1 cellular context compared by ENCODE assay signal in the genomic region with DNA sequence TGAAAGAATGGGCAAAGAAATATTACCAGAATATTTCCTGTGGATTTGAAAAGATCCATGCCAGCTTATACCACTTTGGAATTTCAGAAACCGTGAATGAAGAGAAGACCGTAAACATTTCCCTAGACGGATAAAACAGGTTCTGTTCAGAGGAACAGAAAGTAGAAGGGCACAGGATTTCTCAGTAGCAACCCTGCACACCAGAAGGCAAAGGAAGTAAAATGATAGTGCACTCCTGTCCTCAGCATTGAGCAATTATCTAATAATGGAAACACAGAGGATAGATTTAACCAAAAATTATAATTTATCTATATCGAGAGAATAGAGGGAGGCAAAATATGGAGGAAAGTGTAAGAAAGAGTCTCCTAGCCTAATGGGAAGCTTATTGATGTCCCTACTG.
TF ChIP-seq lines count a peak whose summit lies in the region.

No MANE protein-coding gene starts in this region.

TF ChIP-seq in liver, 16 proteins besides CTCF, POLR2A, EP300 and RAD21 (continued from another document):
- TF ChIP-seq ZBTB33 (IDR thresholded peaks at IDR 0.05): no peak
- TF ChIP-seq TAF1 (conservative IDR thresholded peaks at IDR 0.05): no peak
- TF ChIP-seq FOXA2 (IDR thresholded peaks at IDR 0.05): no peak
- TF ChIP-seq GABPA (IDR thresholded peaks at IDR 0.05 in 1 of 2, conservative IDR thresholded peaks at IDR 0.05 in 1 of 2): no peak
- TF ChIP-seq YY1 (IDR thresholded peaks at IDR 0.05): no peak
- no peak for TF ChIP-seq SP1 (IDR thresholded peaks at IDR 0.05)
- TF ChIP-seq, protein P1, sequence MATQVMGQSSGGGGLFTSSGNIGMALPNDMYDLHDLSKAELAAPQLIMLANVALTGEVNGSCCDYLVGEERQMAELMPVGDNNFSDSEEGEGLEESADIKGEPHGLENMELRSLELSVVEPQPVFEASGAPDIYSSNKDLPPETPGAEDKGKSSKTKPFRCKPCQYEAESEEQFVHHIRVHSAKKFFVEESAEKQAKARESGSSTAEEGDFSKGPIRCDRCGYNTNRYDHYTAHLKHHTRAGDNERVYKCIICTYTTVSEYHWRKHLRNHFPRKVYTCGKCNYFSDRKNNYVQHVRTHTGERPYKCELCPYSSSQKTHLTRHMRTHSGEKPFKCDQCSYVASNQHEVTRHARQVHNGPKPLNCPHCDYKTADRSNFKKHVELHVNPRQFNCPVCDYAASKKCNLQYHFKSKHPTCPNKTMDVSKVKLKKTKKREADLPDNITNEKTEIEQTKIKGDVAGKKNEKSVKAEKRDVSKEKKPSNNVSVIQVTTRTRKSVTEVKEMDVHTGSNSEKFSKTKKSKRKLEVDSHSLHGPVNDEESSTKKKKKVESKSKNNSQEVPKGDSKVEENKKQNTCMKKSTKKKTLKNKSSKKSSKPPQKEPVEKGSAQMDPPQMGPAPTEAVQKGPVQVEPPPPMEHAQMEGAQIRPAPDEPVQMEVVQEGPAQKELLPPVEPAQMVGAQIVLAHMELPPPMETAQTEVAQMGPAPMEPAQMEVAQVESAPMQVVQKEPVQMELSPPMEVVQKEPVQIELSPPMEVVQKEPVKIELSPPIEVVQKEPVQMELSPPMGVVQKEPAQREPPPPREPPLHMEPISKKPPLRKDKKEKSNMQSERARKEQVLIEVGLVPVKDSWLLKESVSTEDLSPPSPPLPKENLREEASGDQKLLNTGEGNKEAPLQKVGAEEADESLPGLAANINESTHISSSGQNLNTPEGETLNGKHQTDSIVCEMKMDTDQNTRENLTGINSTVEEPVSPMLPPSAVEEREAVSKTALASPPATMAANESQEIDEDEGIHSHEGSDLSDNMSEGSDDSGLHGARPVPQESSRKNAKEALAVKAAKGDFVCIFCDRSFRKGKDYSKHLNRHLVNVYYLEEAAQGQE (IDR thresholded peaks at IDR 0.05): no peak
- TF ChIP-seq RXRA (IDR thresholded peaks at IDR 0.05): no peak
- no peak for TF ChIP-seq FOXA1 (IDR thresholded peaks at IDR 0.05)
